Comparison of ENCODE assay signal across 8 cellular contexts in genomic region chr16:75555707-75556512, GRCh38. TPM values are rescaled to one million over a fixed set of nuclear protein-coding genes. Genes with fewer than 3 reads are reported as not detected.
DNase-seq lines count a peak whose midpoint lies in the region; ATAC-seq, FAIRE-seq and TF ChIP-seq lines count a peak whose summit lies in the region.

TSS of gene TMEM231 (minus strand) at chr16:75556252. CDS start at chr16:75556209, 43 bp downstream.

- H3K9me3 ChIP-seq in right atrium auricular region, result no peaks in the 10 kb centered on the region
- H3K9me3 ChIP-seq in psoas muscle, result no peaks in the 10 kb centered on the region

- H3K4me3 Mint-ChIP-seq in T-helper 1 cell treated with Interleukin-12 subunit alpha and Interleukin-12 subunit beta and Interleukin-4 antibody, amounts not matched to agents 30 μg/mL and 1 μg/mL, for 36 hours, result peak within 1 kb of the TSS; percentile 86

- peak within 1 kb of the TSS; percentile 85 for H3K27ac Mint-ChIP-seq in T-helper 1 cell treated with Interleukin-12 subunit alpha and Interleukin-12 subunit beta and Interleukin-4 antibody, amounts not matched to agents 30 μg/mL and 1 μg/mL, for 36 hours

- no peaks in the 10 kb centered on the region for H3K9me3 Mint-ChIP-seq in T-helper 1 cell treated with Interleukin-12 subunit alpha and Interleukin-12 subunit beta and Interleukin-4 antibody, amounts not matched to agents 30 μg/mL and 1 μg/mL, for 36 hours

- peaks cover 13% of the 10 kb centered on the region for H3K4me1 Mint-ChIP-seq in T-helper 1 cell treated with Interleukin-12 subunit alpha and Interleukin-12 subunit beta and Interleukin-4 antibody, amounts not matched to agents 30 μg/mL and 1 μg/mL, for 36 hours (ENCODE audit: low read depth)

- peaks cover 16% of the 10 kb centered on the region for H3K27me3 Mint-ChIP-seq in T-helper 1 cell treated with Interleukin-12 subunit alpha and Interleukin-12 subunit beta and Interleukin-4 antibody, amounts not matched to agents 30 μg/mL and 1 μg/mL, for 36 hours (ENCODE audit: low read depth)

- H3K36me3 ChIP-seq in right atrium auricular region, result no peaks in the 10 kb centered on the region
- no peaks in the 10 kb centered on the region for H3K36me3 ChIP-seq in psoas muscle (ENCODE audit: insufficient read depth in 1 of 2, low read depth in 1 of 2)

- H3K36me3 Mint-ChIP-seq in T-helper 1 cell treated with Interleukin-12 subunit alpha and Interleukin-12 subunit beta and Interleukin-4 antibody, amounts not matched to agents 30 μg/mL and 1 μg/mL, for 36 hours (ENCODE audit: low read depth), result no peaks in the 10 kb centered on the region

- DNase-seq in GM12892 (ENCODE audit: insufficient read length) (peak; percentile 97), NCI-H1417 (lab: John Stamatoyannopoulos, UW) (peak; percentile 88 to 97 (median 94)), right atrium auricular region (ENCODE audit: low spot score) (peak; percentile 98), psoas muscle (peak; percentile 98), urothelium cell line (ENCODE audit: low spot score) (peak; percentile 96)

- FAIRE-seq in GM12892 (lab: Jason Lieb, UNC) (peak; percentile 97), urothelium cell line (lab: Jason Lieb, UNC) (peak; percentile 81)

- H3K27me3 ChIP-seq in right atrium auricular region, result no peaks in the 10 kb centered on the region
- H3K27me3 ChIP-seq in psoas muscle (ENCODE audit: insufficient read depth in 3 of 3, low read length in 2 of 3), result no peaks in the 10 kb centered on the region

- peak within 1 kb of the TSS; percentile 93 for H3K27ac ChIP-seq in angular gyrus (ENCODE audit: low read depth, low read length)
- peak within 1 kb of the TSS; percentile 82 to 86 for H3K27ac ChIP-seq in right atrium auricular region
- peak within 1 kb of the TSS; percentile 66 for H3K27ac ChIP-seq in psoas muscle

- TF ChIP-seq CTCF in right atrium auricular region (IDR thresholded peaks at IDR 0.05) (no peak), psoas muscle (IDR thresholded peaks at IDR 0.05) (no peak)

- 0 to 1% (median 1%) methylated on average over 70 to 80 of the region's 80 CpGs for WGBS in psoas muscle, 3 donors

- H3K4me1 ChIP-seq in right atrium auricular region (peaks cover 0 to 20% of the 10 kb centered on the region in 2 donors), psoas muscle (peaks cover 5% of the 10 kb centered on the region)

- intact Hi-C loops in psoas muscle (cut with DNase I), result no loop called here

- peak within 1 kb of the TSS; percentile 67 to 81 for H3K4me3 ChIP-seq in right atrium auricular region
- peak within 1 kb of the TSS; percentile 80 for H3K4me3 ChIP-seq in psoas muscle

- TF ChIP-seq POLR2A in GM12892 (IDR thresholded peaks at IDR 0.05; ENCODE audit: low read depth, low read length), result peak; percentile 49; the same call in 1 of the 2 replicates

- ATAC-seq in HG02759 (IDR thresholded peaks at IDR 0.05; ENCODE audit: unreplicated experiment), result peak; percentile 98
- peak; percentile 97 to 98 (median 98) for ATAC-seq in psoas muscle

RNA-seq across cellular contexts. Expression of gene TMEM231, which starts in this region (rescaled TPM):
- 4.0 TPM for polyA plus RNA-seq in GM12892 (2012; ENCODE audit: missing spikeins)
- total RNA-seq in right atrium auricular region (1 to 10 TPM; 4.7 to 5.9 TPM), psoas muscle (1 to 10 TPM; 1.8 to 2.6 (median 2.1) TPM)
- polyA plus RNA-seq in psoas muscle, result 1 to 10 TPM; 2.4 to 4.2 (median 2.7) TPM

Comparison
In these comparisons a context has a peak if more than half of its experiments do, and no peak if none do; other contexts are left out.
1. Peak in every context shown above with its lines: DNase-seq, ATAC-seq, H3K4me3 ChIP-seq and H3K27ac ChIP-seq.